In the genomic region with DNA sequence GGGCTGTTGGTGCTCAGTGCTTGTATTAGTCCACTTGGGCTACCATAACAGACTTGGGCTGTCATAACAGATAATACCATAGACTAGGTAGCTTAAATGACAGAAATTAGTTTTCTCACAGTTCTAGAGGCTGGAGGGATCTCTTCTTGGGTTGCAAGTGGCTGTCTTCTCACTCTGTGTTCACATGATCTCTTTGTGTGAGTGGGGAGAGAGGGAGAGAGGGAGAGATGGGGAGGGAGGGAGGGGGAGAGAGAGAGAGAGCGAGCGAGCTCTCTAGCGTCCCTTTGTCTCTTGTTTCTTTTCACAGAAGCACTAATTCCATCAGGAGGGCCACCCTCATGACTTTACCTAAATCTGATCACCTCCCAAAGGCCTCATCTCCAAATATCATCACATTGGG, we compare ENCODE assay signal across 27 cellular contexts. TPM values are rescaled to one million over a fixed set of nuclear protein-coding genes. Genes with fewer than 3 reads are reported as not detected.
A peak's percentile ranks its signal among the peaks of the same experiment; 100 is the strongest.
DNase-seq lines count a peak whose midpoint lies in the region; ATAC-seq, FAIRE-seq and TF ChIP-seq lines count a peak whose summit lies in the region.
"Had no signal": no experiment of that assay in that cellular context is flagged by ENCODE, and none has a peak within 500 bp of the region (broad histone marks: within the 10 kb centered on the region; RNA-seq: fewer than 3 reads in every experiment).

No MANE protein-coding gene starts in this region.

- H3K4me3 ChIP-seq in GM12878 (no peak overlapping the region), neuron (ENCODE audit: low read length) (no peak overlapping the region), BE2C (ENCODE audit: low read depth, low read length) (no peak overlapping the region)
- H3K4me3 ChIP-seq: GM23248, HAP-1, SK-N-MC had no signal

- no peak for TF ChIP-seq RAD21 in GM12878 (IDR thresholded peaks at IDR 0.05; ENCODE audit: insufficient read depth, low read depth, low read length)

- ATAC-seq in GM12878 (no peak), GM19397 (IDR thresholded peaks at IDR 0.05; ENCODE audit: unreplicated experiment) (no peak)
- ATAC-seq: CD8-positive, alpha-beta T cell; Panc1 had no signal

- no peak overlapping the region for H3K27ac ChIP-seq in GM12878 (ENCODE audit: control insufficient read depth, insufficient read depth)
- peak overlapping the region; percentile 40 for H3K27ac ChIP-seq in temporal lobe (ENCODE audit: low read depth, low read length)
- H3K27ac ChIP-seq: C4-2B, GM23248, SK-N-MC had no signal

- CTCF ChIA-PET in GM12878 (lab: Yijun Ruan, JAX) = interaction anchor here (0.8 to 2.3 kb wide), 3 partner anchors 9 to 67 kb away, joined by 3 to 12 read pairs (median 3); no protein-coding TSS in a partner anchor

- no peaks in the 10 kb centered on the region for H3K27me3 ChIP-seq in GM12878 (replicated peaks in 1 of 2; ENCODE audit: control insufficient read depth in 2 of 2, insufficient read depth in 2 of 2, low read length in 1 of 2)
- no peaks in the 10 kb centered on the region for H3K27me3 ChIP-seq in neuron (ENCODE audit: insufficient read depth, low read length)
- H3K27me3 ChIP-seq in BE2C = no peaks in the 10 kb centered on the region

- no peak for FAIRE-seq in GM12878 (lab: Jason Lieb, UNC)
- FAIRE-seq: GM19239 had no signal

- no peak for TF ChIP-seq CTCF in GM12878 (IDR thresholded peaks at IDR 0.05 in 2 of 3, conservative IDR thresholded peaks at IDR 0.05 in 1 of 3; ENCODE audit: control insufficient read depth in 2 of 3, extremely low read depth in 1 of 3, insufficient read depth in 1 of 3, low read depth in 3 of 3, low read length in 3 of 3)
- TF ChIP-seq CTCF in BE2C (IDR thresholded peaks at IDR 0.05; ENCODE audit: low read depth, low read length) = no peak

- SMC1A ChIA-PET in GM12878 (lab: Charles Lee; ENCODE audit: uncharacterized antibody, unreplicated experiment) = interaction anchor here (0.8 to 3.3 kb wide), 6 partner anchors 12 to 154 kb away, joined by 4 to 18 read pairs (median 6); a partner anchor contains a TSS

- POLR2A ChIA-PET in GM12878 (lab: Charles Lee) = interaction anchor here (0.8 to 1.5 kb wide), 4 partner anchors 10 to 19 kb away, joined by 3 to 5 read pairs (median 3); no protein-coding TSS in a partner anchor

- no peaks in the 10 kb centered on the region for H4K20me1 ChIP-seq in GM12878 (ENCODE audit: control insufficient read depth, insufficient read depth)

- no peak for DNase-seq in GM12878 (ENCODE audit: low read depth, low spot score)
- peak; percentile 62 for DNase-seq in globus pallidus (ENCODE audit: low spot score)
- no peak for DNase-seq in NCI-H2196 (lab: John Stamatoyannopoulos, UW; ENCODE audit: unreplicated experiment)
- DNase-seq in BE2C = no peak
- DNase-seq: Caco-2; CD8-positive, alpha-beta T cell; DMS79; EL; GDM1; GM23248; HFFc6; NCI-H1048; NCI-H1417; NCI-H1694; NCI-H2029 treated with DMSO at 0.1 percent for 48 hours; NCI-H226; NCI-H510A; NCI-H69; SIG-M5 had no signal

- BruUV-seq in GM12878 (replicated peaks; lab: Mats Ljungman, UMichigan) = no TSS peak

- H3K79me2 ChIP-seq in GM12878 (ENCODE audit: control insufficient read depth, insufficient read depth, low read length) = peaks cover 6% of the 10 kb centered on the region

- H3K4me2 ChIP-seq in GM12878 (ENCODE audit: control insufficient read depth, insufficient read depth) = no peak overlapping the region

- TF ChIP-seq POLR2A in GM12878 (IDR thresholded peaks at IDR 0.05; ENCODE audit: low read depth, low read length) = no peak

- H2AFZ ChIP-seq in GM12878 (ENCODE audit: control insufficient read depth, low read depth, low read length) = peak overlapping the region; percentile 41
- peak overlapping the region; percentile 68 for H2AFZ ChIP-seq in neuron (ENCODE audit: low read depth, low read length)
- H2AFZ ChIP-seq: GM23248 had no signal

- no peaks in the 10 kb centered on the region for H3K9me3 ChIP-seq in GM12878 (replicated peaks; ENCODE audit: control insufficient read depth, insufficient read depth, low read length)
- H3K9me3 ChIP-seq in neuron (ENCODE audit: low read length) = no peaks in the 10 kb centered on the region
- no peaks in the 10 kb centered on the region for H3K9me3 ChIP-seq in BE2C
- H3K9me3 ChIP-seq: Caco-2, HAP-1 had no signal

- 92% methylated on average over 2 of the region's 3 CpGs for WGBS in GM12878 (ENCODE audit: insufficient coverage, insufficient replicate concordance, low lambda C conversion rate, missing lambda C conversion rate)

- no peak for TF ChIP-seq EP300 in GM12878 (IDR thresholded peaks at IDR 0.05; ENCODE audit: borderline replicate concordance in 1 of 2, control insufficient read depth in 1 of 2, low read depth in 2 of 2, low read length in 2 of 2)

- RAD21 ChIA-PET in GM12878 (lab: Charles Lee; ENCODE audit: unreplicated experiment) = interaction anchor here (2.1 kb wide), 1 partner anchor 71 kb away, joined by 5 read pairs; no protein-coding TSS in a partner anchor

- in situ Hi-C loops in GM12878 (cut with MboI) = no loop called here

- H3K36me3 ChIP-seq in GM12878 (ENCODE audit: control insufficient read depth in 2 of 2, insufficient read depth in 2 of 2, low read length in 1 of 2) (no peaks in the 10 kb centered on the region), neuron (ENCODE audit: insufficient read depth, low read length) (peaks cover 22% of the 10 kb centered on the region), BE2C (peaks cover 6% of the 10 kb centered on the region)
- H3K36me3 ChIP-seq: HAP-1 had no signal

- no peak overlapping the region for H3K9ac ChIP-seq in GM12878 (ENCODE audit: control insufficient read depth, insufficient read depth, low read length)
- H3K9ac ChIP-seq: GM23248 had no signal

- intact Hi-C loops in GM12878 (cut with micrococcal nuclease; ENCODE audit: unreplicated experiment) = no loop called here

- no peaks in the 10 kb centered on the region for H3K4me1 ChIP-seq in GM12878 (ENCODE audit: control insufficient read depth, insufficient read depth, low read length)
- H3K4me1 ChIP-seq in neuron (ENCODE audit: insufficient read depth, low read length) = peaks cover 30% of the 10 kb centered on the region
- no peaks in the 10 kb centered on the region for H3K4me1 ChIP-seq in BE2C

RNA-seq across cellular contexts. Expression of a gene that starts 4.5 kb away (rescaled TPM):
- 263 and 285 TPM in 2 replicates for total RNA-seq in GM12878 (2013; cell fraction: nucleolus; rRNA removed)
- total RNA-seq in GM12878 (2014; rRNA removed) (403 and 444 TPM in 2 replicates), GM12878 (2014; rRNA removed; fragmentation: Illumina TruSeq; extraction: Trizol) (489 and 508 TPM in 2 replicates), GM12878 (2021) (479 and 499 TPM in 2 replicates), temporal lobe (332 TPM)
- polyA plus RNA-seq in GM12878 (2011; ENCODE audit: low read depth) = 207 TPM
- polyA plus RNA-seq in GM12878 (2011; rRNA removed) (636 and 704 TPM in 2 replicates), GM12878 (2014; fragmentation: Illumina TruSeq; extraction: Trizol) (496 and 588 TPM in 2 replicates), GM12878 (2014; fragmentation: Nextera tagmentation; extraction: Ambion mirVana) (100 to 1,000 TPM; 552 to 556 TPM), GM12878 (2014; rRNA removed) (227 and 259 TPM in 2 replicates), GM12878 (2016; fragmentation: Nextera tagmentation; extraction: Ambion mirVana) (100 to 1,000 TPM; 770 to 815 TPM)
- 275 and 287 TPM in 2 replicates for polyA plus RNA-seq in GM12878 (2011; cell fraction: cytosol; rRNA removed)
- polyA plus RNA-seq in GM12878 (2011; cell fraction: nucleus; rRNA removed) = 218 and 240 TPM in 2 replicates
- 158 and 167 TPM in 2 replicates for polyA plus RNA-seq in GM12878 (2012)
- polyA minus RNA-seq in GM12878 (2011; rRNA and poly(A)+ RNA removed) = 521 and 1,300 TPM in 2 replicates
- 139 and 143 TPM in 2 replicates for polyA minus RNA-seq in GM12878 (2011; cell fraction: cytosol; rRNA and poly(A)+ RNA removed)
- polyA minus RNA-seq in GM12878 (2011; cell fraction: nucleus; rRNA and poly(A)+ RNA removed) = 186 and 262 TPM in 2 replicates
- polyA plus RNA-seq in BE2C (2012; ENCODE audit: insufficient read depth, insufficient read length, low read depth) = 271 TPM

RNA-seq across cellular contexts. Expression of a gene that starts 23.0 kb away (rescaled TPM):
- total RNA-seq in GM12878 (2013; cell fraction: nucleolus; rRNA removed) = 0.67 and 0.71 TPM in 2 replicates
- total RNA-seq in GM12878 (2014; rRNA removed) = 1.4 and 1.6 TPM in 2 replicates
- 2.5 TPM in 2 replicates for total RNA-seq in GM12878 (2014; rRNA removed; fragmentation: Illumina TruSeq; extraction: Trizol)
- total RNA-seq in GM12878 (2021) = 2.4 and 2.7 TPM in 2 replicates
- polyA plus RNA-seq in GM12878 (2011; ENCODE audit: low read depth) = 0.16 TPM
- 0.13 and 0.23 TPM in 2 replicates for polyA plus RNA-seq in GM12878 (2011; rRNA removed)
- 0.02 and 0.07 TPM in 2 replicates for polyA plus RNA-seq in GM12878 (2011; cell fraction: cytosol; rRNA removed)
- 0.06 TPM in 1 of 2 replicates, not detected in the other for polyA plus RNA-seq in GM12878 (2011; cell fraction: nucleus; rRNA removed)
- polyA plus RNA-seq in GM12878 (2012) = 0.26 and 0.58 TPM in 2 replicates
- 2.3 and 2.8 TPM in 2 replicates for polyA plus RNA-seq in GM12878 (2014; fragmentation: Illumina TruSeq; extraction: Trizol)
- 1 to 10 TPM in 1 of 2 experiments, under 1 TPM in 1; 0.57 to 1.2 TPM for polyA plus RNA-seq in GM12878 (2014; fragmentation: Nextera tagmentation; extraction: Ambion mirVana)
- 1.5 and 3.2 TPM in 2 replicates for polyA plus RNA-seq in GM12878 (2014; rRNA removed)
- polyA plus RNA-seq in GM12878 (2016; fragmentation: Nextera tagmentation; extraction: Ambion mirVana) = 1 to 10 TPM; 2.1 to 3.1 TPM
- 0.82 TPM in 1 of 2 replicates, not detected in the other for polyA minus RNA-seq in GM12878 (2011; rRNA and poly(A)+ RNA removed)
- not detected in 2 replicates for polyA minus RNA-seq in GM12878 (2011; cell fraction: cytosol; rRNA and poly(A)+ RNA removed)
- 0.12 TPM in 1 of 2 replicates, not detected in the other for polyA minus RNA-seq in GM12878 (2011; cell fraction: nucleus; rRNA and poly(A)+ RNA removed)
- total RNA-seq in temporal lobe = 15.7 TPM
- polyA plus RNA-seq in BE2C (2012; ENCODE audit: insufficient read depth, insufficient read length, low read depth) = 21.9 TPM
- total RNA-seq: CD8-positive, alpha-beta T cell had no signal

RNA-seq across cellular contexts. Expression of a gene that starts 23.1 kb away (rescaled TPM):
- total RNA-seq in GM12878 (2013; cell fraction: nucleolus; rRNA removed) = 39.0 and 48.8 TPM in 2 replicates
- total RNA-seq in GM12878 (2014; rRNA removed) = 25.6 and 36.2 TPM in 2 replicates
- 25.7 and 27.5 TPM in 2 replicates for total RNA-seq in GM12878 (2014; rRNA removed; fragmentation: Illumina TruSeq; extraction: Trizol)
- total RNA-seq in GM12878 (2021) = 20.4 and 25.3 TPM in 2 replicates
- polyA plus RNA-seq in GM12878 (2011; ENCODE audit: low read depth) = 34.7 TPM
- 30.4 and 36.8 TPM in 2 replicates for polyA plus RNA-seq in GM12878 (2011; rRNA removed)
- polyA plus RNA-seq in GM12878 (2011; cell fraction: cytosol; rRNA removed) = 26.9 and 33.7 TPM in 2 replicates
- 21.6 and 23.4 TPM in 2 replicates for polyA plus RNA-seq in GM12878 (2011; cell fraction: nucleus; rRNA removed)
- polyA plus RNA-seq in GM12878 (2012) = 13.5 and 20.7 TPM in 2 replicates
- polyA plus RNA-seq in GM12878 (2014; fragmentation: Illumina TruSeq; extraction: Trizol) = 28.8 and 30.2 TPM in 2 replicates
- 10 to 100 TPM in 1 of 2 experiments, 1 to 10 TPM in 1; 7.6 to 10.4 TPM for polyA plus RNA-seq in GM12878 (2014; fragmentation: Nextera tagmentation; extraction: Ambion mirVana)
- polyA plus RNA-seq in GM12878 (2014; rRNA removed) = 26.1 and 37.4 TPM in 2 replicates
- polyA plus RNA-seq in GM12878 (2016; fragmentation: Nextera tagmentation; extraction: Ambion mirVana) = 10 to 100 TPM; 22.4 to 27.8 TPM
- polyA minus RNA-seq in GM12878 (2011; rRNA and poly(A)+ RNA removed) = 31.8 and 50.8 TPM in 2 replicates
- polyA minus RNA-seq in GM12878 (2011; cell fraction: cytosol; rRNA and poly(A)+ RNA removed) = 6.8 and 7.9 TPM in 2 replicates
- 17.5 and 19.0 TPM in 2 replicates for polyA minus RNA-seq in GM12878 (2011; cell fraction: nucleus; rRNA and poly(A)+ RNA removed)
- total RNA-seq in temporal lobe = 23.4 TPM
- 15.7 TPM for polyA plus RNA-seq in BE2C (2012; ENCODE audit: insufficient read depth, insufficient read length, low read depth)
